8 cellular contexts compared by ENCODE assay signal in genomic region chr10:99430451-99431189, GRCh38. TPM values are rescaled to one million over a fixed set of nuclear protein-coding genes. Genes with fewer than 3 reads are reported as not detected.
DNase-seq lines count a peak whose midpoint lies in the region; TF ChIP-seq lines count a peak whose summit lies in the region.

TSS of gene GOT1 (minus strand) at chr10:99430624. CDS start at chr10:99430565, 59 bp downstream.

- H3K4me1 Mint-ChIP-seq in activated naive CD4-positive, alpha-beta T cell treated with anti-CD3 and anti-CD28 coated beads for 36 hours (ENCODE audit: low read depth) = peaks cover 38% of the 10 kb centered on the region

- CTCF ChIA-PET in activated naive CD4-positive, alpha-beta T cell treated with anti-CD3 and anti-CD28 coated beads for 36 hours (lab: Charles Lee) = interaction anchor here (1.1 to 1.9 kb wide), 3 partner anchors 65 to 182 kb away, joined by 3 to 4 read pairs (median 3); no protein-coding TSS in a partner anchor

- H3K27ac ChIP-seq in subcutaneous abdominal adipose tissue (ENCODE audit: low read depth, low read length) = peak within 1 kb of the TSS; percentile 82

- H3K4me3 Mint-ChIP-seq in activated naive CD4-positive, alpha-beta T cell treated with anti-CD3 and anti-CD28 coated beads for 36 hours = peak within 1 kb of the TSS; percentile 95

- peaks cover 1% of the 10 kb centered on the region for H3K36me3 ChIP-seq in neuron (ENCODE audit: insufficient read depth, low read length)
- peaks cover 4 to 14% (median 6%) of the 10 kb centered on the region in 5 donors for H3K36me3 ChIP-seq in subcutaneous abdominal adipose tissue (ENCODE audit: control insufficient read depth in 5 of 5, insufficient read depth in 5 of 5, low read length in 5 of 5)

- peak within 1 kb of the TSS; percentile 71 for H2AFZ ChIP-seq in neuron (ENCODE audit: low read depth, low read length)

- H3K27ac Mint-ChIP-seq in activated naive CD4-positive, alpha-beta T cell treated with anti-CD3 and anti-CD28 coated beads for 36 hours = peak within 1 kb of the TSS; percentile 90

- peak within 1 kb of the TSS; percentile 74 to 92 (median 85) for H3K9ac ChIP-seq in subcutaneous abdominal adipose tissue (ENCODE audit: low read length in 5 of 5)

- no peak for TF ChIP-seq CTCF in HFF-Myc (IDR thresholded peaks at IDR 0.05; ENCODE audit: low read depth, low read length, missing control alignments)

- intact Hi-C loops in activated naive CD4-positive, alpha-beta T cell treated with anti-CD3 and anti-CD28 coated beads for 36 hours (cut with micrococcal nuclease) = loop anchor here (1.0 to 10.0 kb wide), 8 partner anchors 38 to 1296 kb away; partner anchors contain the start of genes COX15, CUTC, DNMBP and ENTPD7

- H3K9me3 Mint-ChIP-seq in activated naive CD4-positive, alpha-beta T cell treated with anti-CD3 and anti-CD28 coated beads for 36 hours = no peaks in the 10 kb centered on the region

- H3K4me3 ChIP-seq in HFF-Myc (replicated peaks; ENCODE audit: low read depth, low read length) = peak within 1 kb of the TSS; percentile 97
- peak within 1 kb of the TSS; percentile 94 for H3K4me3 ChIP-seq in neuron (ENCODE audit: low read length)
- H3K4me3 ChIP-seq in subcutaneous abdominal adipose tissue (ENCODE audit: low read depth in 1 of 5, low read length in 5 of 5) = peak within 1 kb of the TSS; percentile 88 to 97 (median 92)

- no peaks in the 10 kb centered on the region for H3K27me3 ChIP-seq in neuron (ENCODE audit: insufficient read depth, low read length)
- no peaks in the 10 kb centered on the region for H3K27me3 ChIP-seq in subcutaneous abdominal adipose tissue (ENCODE audit: control insufficient read depth in 5 of 5, insufficient read depth in 4 of 5, low read length in 5 of 5)

- H3K36me3 Mint-ChIP-seq in activated naive CD4-positive, alpha-beta T cell treated with anti-CD3 and anti-CD28 coated beads for 36 hours (ENCODE audit: low read depth) = peaks cover 5% of the 10 kb centered on the region

- H3K9me3 ChIP-seq in neuron (ENCODE audit: low read length) = no peaks in the 10 kb centered on the region
- no peaks in the 10 kb centered on the region for H3K9me3 ChIP-seq in subcutaneous abdominal adipose tissue (ENCODE audit: control insufficient read depth in 5 of 5, low read length in 5 of 5)

- peaks cover 13% of the 10 kb centered on the region for H3K4me1 ChIP-seq in neuron (ENCODE audit: insufficient read depth, low read length)
- peaks cover 0 to 27% (median 21%) of the 10 kb centered on the region in 5 donors for H3K4me1 ChIP-seq in subcutaneous abdominal adipose tissue (ENCODE audit: control insufficient read depth in 5 of 5, insufficient read depth in 5 of 5, low read length in 5 of 5)

- DNase-seq in GM03348 (ENCODE audit: low spot score) (peak; percentile 99), HFF-Myc (ENCODE audit: extremely low read depth, low read depth) (peak; percentile 98), NAMALWA (ENCODE audit: low spot score) (peak; percentile 99), SK-N-DZ (ENCODE audit: low spot score) (peak; percentile 99), foreskin melanocyte (peak; percentile 97)
- peak; percentile 99 for DNase-seq in activated naive CD4-positive, alpha-beta T cell treated with anti-CD3 and anti-CD28 coated beads for 36 hours

- no peaks in the 10 kb centered on the region for H3K27me3 Mint-ChIP-seq in activated naive CD4-positive, alpha-beta T cell treated with anti-CD3 and anti-CD28 coated beads for 36 hours (ENCODE audit: low read depth)

RNA-seq across cellular contexts. Expression of gene GOT1, which starts in this region (rescaled TPM):
- polyA plus RNA-seq in SK-N-DZ (2014; cell fraction: cytosol; rRNA removed) = 44.7 and 55.3 TPM in 2 replicates
- polyA plus RNA-seq in SK-N-DZ (2014; cell fraction: nucleus; rRNA removed) = 20.5 and 35.0 TPM in 2 replicates
- total RNA-seq in activated naive CD4-positive, alpha-beta T cell treated with anti-CD3 and anti-CD28 coated beads for 36 hours = 10 to 100 TPM; 62.6 to 67.3 TPM

Comparison
In these comparisons a context has a peak if more than half of its experiments do, and no peak if none do; other contexts are left out.
1. Peak in every context shown above with its lines: DNase-seq, H3K4me3 ChIP-seq and H3K27ac ChIP-seq.